Comparison of ENCODE assay signal across 9 cellular contexts in the genomic region with DNA sequence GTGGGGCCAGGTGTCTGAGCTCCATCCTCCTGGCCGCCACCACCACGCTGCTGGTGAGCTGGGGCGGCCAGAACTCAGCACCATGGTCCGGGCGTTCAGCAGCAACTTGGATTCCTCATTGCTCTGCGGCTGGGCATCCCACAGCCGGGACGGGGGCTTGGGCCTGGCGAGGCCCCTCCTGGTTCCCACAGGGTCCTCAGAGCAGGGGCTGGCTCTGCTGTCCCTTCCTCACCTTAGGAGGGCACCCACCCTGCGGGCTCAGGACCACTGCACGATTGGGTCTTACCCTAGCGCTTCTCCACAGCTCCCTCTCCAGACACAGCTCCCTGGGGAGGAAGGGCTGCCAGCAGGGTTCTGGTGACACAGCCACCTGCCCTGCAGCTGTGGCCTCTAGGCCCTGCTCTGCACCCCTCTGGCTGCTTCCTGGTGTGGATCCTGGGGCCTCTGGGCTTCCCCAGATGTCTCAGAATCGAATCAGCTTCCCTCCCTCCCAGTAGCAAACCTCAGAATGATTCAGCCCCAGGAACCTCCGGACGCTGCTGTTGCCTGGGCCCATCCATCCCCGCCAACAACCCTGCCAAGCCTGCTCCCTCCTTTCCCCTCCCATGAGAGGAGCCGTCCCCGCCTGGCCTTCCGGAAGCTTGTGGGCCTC. TPM values are rescaled to one million over a fixed set of nuclear protein-coding genes. Genes with fewer than 3 reads are reported as not detected.
A peak's percentile ranks its signal among the peaks of the same experiment; 100 is the strongest.
DNase-seq lines count a peak whose midpoint lies in the region; ATAC-seq and TF ChIP-seq lines count a peak whose summit lies in the region.
"Had no signal": no experiment of that assay in that cellular context is flagged by ENCODE, and none has a peak within 500 bp of the region (broad histone marks: within the 10 kb centered on the region; RNA-seq: fewer than 3 reads in every experiment).

No MANE protein-coding gene starts in this region.

- no peaks in the 10 kb centered on the region for H3K9me3 ChIP-seq in prostate gland

- TF ChIP-seq CTCF in fibroblast of pulmonary artery (IDR thresholded peaks at IDR 0.05; ENCODE audit: low read length, missing control alignments) (no peak), prostate gland (IDR thresholded peaks at IDR 0.05) (no peak)

- ATAC-seq in GM21576 (IDR thresholded peaks at IDR 0.05; ENCODE audit: unreplicated experiment): no peak

- no peaks in the 10 kb centered on the region for H3K36me3 ChIP-seq in prostate gland

- peaks cover 5% of the 10 kb centered on the region for H3K4me1 ChIP-seq in prostate gland (replicated peaks)

- no peaks in the 10 kb centered on the region for H3K27me3 ChIP-seq in prostate gland (replicated peaks; ENCODE audit: insufficient read depth)

- no peak overlapping the region for H3K27ac ChIP-seq in prostate gland

- DNase-seq in GM04504 (ENCODE audit: low read depth): peak; percentile 42
- peak; percentile 85 for DNase-seq in fibroblast of pulmonary artery (ENCODE audit: low read depth)
- DNase-seq in prostate gland (ENCODE audit: low spot score): peak; percentile 51
- DNase-seq in NCI-H2227 (lab: John Stamatoyannopoulos, UW; ENCODE audit: unreplicated experiment): no peak
- DNase-seq in HuH-7.5 (ENCODE audit: low spot score): no peak
- DNase-seq in NK-92 treated with Interleukin-12 subunit alpha and Interleukin-12 subunit beta, amount 100 ng/mL, for 24 hours (lab: John Stamatoyannopoulos, UW): no peak

- H3K4me3 ChIP-seq in fibroblast of pulmonary artery (replicated peaks; ENCODE audit: low read depth, low read length) (no peak overlapping the region), prostate gland (no peak overlapping the region)

- 62% methylated on average over 19 of the region's 19 CpGs for WGBS in prostate gland

- TF ChIP-seq POLR2A in prostate gland (IDR thresholded peaks at IDR 0.05): peak; percentile 18

- intact Hi-C loops in prostate gland (cut with DNase I): no loop called here

TF ChIP-seq in PFSK-1, 5 proteins besides CTCF, POLR2A, EP300 and RAD21:
- TF ChIP-seq POLR2AphosphoS5 (IDR thresholded peaks at IDR 0.05; ENCODE audit: low read depth, low read length) (no peak), FOXP2 (optimal IDR thresholded peaks at IDR 0.05; ENCODE audit: borderline replicate concordance, extremely low read depth, extremely low read length, insufficient read depth) (peak; percentile 48)
TF ChIP-seq in PFSK-1: peak in this region for 1.

RNA-seq across cellular contexts. Expression of gene CRYAA, which starts 25.0 kb away (rescaled TPM):
- not detected for polyA plus RNA-seq in PFSK-1 (2012; ENCODE audit: insufficient read length, low read depth)
- not detected for total RNA-seq in prostate gland
- total RNA-seq: activated T-helper 1 cell treated with anti-CD3 and anti-CD28 coated beads, Interleukin-12 subunit alpha, Interleukin-12 subunit beta, Interleukin-2, Interleukin-4 antibody, amounts not matched to agents 30 ng/mL and 10 ng/mL and 1 ng/mL, durations not matched to agents 14 hours and 24 hours and 36 hours had no signal

Comparison
In these comparisons a context has a peak if more than half of its experiments do, and no peak if none do; other contexts are left out.
1. DNase-seq: peak in GM04504 (single experiment), fibroblast of pulmonary artery (single experiment) and prostate gland (single experiment); none in NCI-H2227 (single experiment), HuH-7.5 (single experiment) and NK-92 treated with Interleukin-12 subunit alpha and Interleukin-12 subunit beta, amount 100 ng/mL, for 24 hours (single experiment).